In genomic region chr20:5508044-5508443, GRCh38 we compare ENCODE assay signal across 30 cellular contexts.
"Had no signal": no experiment of that assay in that cellular context is flagged by ENCODE, and none has a peak within 500 bp of the region (broad histone marks: within the 10 kb centered on the region; RNA-seq: fewer than 3 reads in every experiment).

No MANE protein-coding gene starts in this region.

- H3K4me1 ChIP-seq: body of pancreas had no signal

- DNase-seq: activated B cell treated with CpG ODN at 0.5 μM for 24 hours; activated CD4-positive, alpha-beta memory T cell treated with anti-CD3 and anti-CD28 coated beads, Interleukin-2, amount 10 ng/mL, durations not matched to agents 7 days and 5 days; activated CD4-positive, alpha-beta T cell treated with anti-CD3 and anti-CD28 coated beads, Interleukin-2, amount 10 ng/mL, durations not matched to agents 7 days and 5 days; activated CD4-positive, alpha-beta T cell treated with anti-CD3 and anti-CD28 coated beads, Interleukin-2, amount 50 U/mL, for 4 hours; activated CD8-positive, alpha-beta memory T cell treated with anti-CD3 and anti-CD28 coated beads, Interleukin-2, amount 50 U/mL, for 48 hours; activated effector memory CD4-positive, alpha-beta T cell treated with Interleukin-2 at 50 U/mL for 16 hours; activated gamma-delta T cell treated with Interleukin-2 at 50 U/mL for 16 hours; activated naive CD4-positive, alpha-beta T cell treated with anti-CD3 and anti-CD28 coated beads, Interleukin-2, amount 50 U/mL, for 16 hours; activated naive CD4-positive, alpha-beta T cell treated with Interleukin-2 at 50 U/mL for 16 hours; activated T-cell treated with anti-CD3 and anti-CD28 coated beads for 4 hours; activated T-cell treated with anti-CD3 and anti-CD28 coated beads, Interleukin-2, amount 50 U/mL, for 24 hours; activated T-cell treated with anti-CD3 and anti-CD28 coated beads, Interleukin-2, amount 50 U/mL, for 72 hours; amniotic stem cell; anterior cingulate cortex; body of pancreas; caudate nucleus; cortex of kidney; dermis blood vessel endothelial cell; effector CD8-positive, alpha-beta T cell; esophagus squamous epithelium; glutamatergic neuron; heart left ventricle; hypothalamus; T-helper 17 cell; T1000; WERI-Rb-1 had no signal

- H3K36me3 ChIP-seq: esophagus squamous epithelium, heart left ventricle, WERI-Rb-1 had no signal

- H3K36me3 Mint-ChIP-seq: activated naive CD8-positive, alpha-beta T cell had no signal

- H3K27ac Mint-ChIP-seq: activated B cell treated with CpG ODN at 0.5 μM for 24 hours; activated CD4-positive, alpha-beta memory T cell treated with anti-CD3 and anti-CD28 coated beads, Interleukin-2, amount 10 ng/mL, durations not matched to agents 7 days and 5 days; activated CD4-positive, alpha-beta T cell treated with anti-CD3 and anti-CD28 coated beads, Interleukin-2, amount 10 ng/mL, durations not matched to agents 7 days and 5 days; activated naive CD8-positive, alpha-beta T cell; activated T-cell treated with anti-CD3 and anti-CD28 coated beads, Interleukin-2, amount 50 U/mL, for 24 hours; activated T-cell treated with anti-CD3 and anti-CD28 coated beads, Interleukin-2, amount 50 U/mL, for 72 hours; T-helper 17 cell; T-helper 2 cell treated with Interferon-gamma antibody and Interleukin-4, amounts not matched to agents 5 μg/mL and 100 μg/mL, for 36 hours had no signal

- H3K9me3 Mint-ChIP-seq: activated B cell treated with CpG ODN at 0.5 μM for 24 hours; activated CD4-positive, alpha-beta memory T cell treated with anti-CD3 and anti-CD28 coated beads, Interleukin-2, amount 10 ng/mL, durations not matched to agents 7 days and 5 days; activated CD4-positive, alpha-beta T cell treated with anti-CD3 and anti-CD28 coated beads, Interleukin-2, amount 10 ng/mL, durations not matched to agents 7 days and 5 days; activated T-cell treated with anti-CD3 and anti-CD28 coated beads, Interleukin-2, amount 50 U/mL, for 24 hours; activated T-cell treated with anti-CD3 and anti-CD28 coated beads, Interleukin-2, amount 50 U/mL, for 72 hours; T-helper 2 cell treated with Interferon-gamma antibody and Interleukin-4, amounts not matched to agents 5 μg/mL and 100 μg/mL, for 36 hours had no signal

- H3K4me3 Mint-ChIP-seq: activated B cell treated with CpG ODN at 0.5 μM for 24 hours; activated CD4-positive, alpha-beta memory T cell treated with anti-CD3 and anti-CD28 coated beads, Interleukin-2, amount 10 ng/mL, durations not matched to agents 7 days and 5 days; activated CD4-positive, alpha-beta T cell treated with anti-CD3 and anti-CD28 coated beads, Interleukin-2, amount 10 ng/mL, durations not matched to agents 7 days and 5 days; activated naive CD8-positive, alpha-beta T cell; activated T-cell treated with anti-CD3 and anti-CD28 coated beads, Interleukin-2, amount 50 U/mL, for 24 hours; T-helper 17 cell; T-helper 2 cell treated with Interferon-gamma antibody and Interleukin-4, amounts not matched to agents 5 μg/mL and 100 μg/mL, for 36 hours had no signal

- ATAC-seq: activated CD4-positive, CD25-positive, alpha-beta regulatory T cell treated with anti-CD3 and anti-CD28 coated beads, Interleukin-2, amount 50 U/mL, for 24 hours; activated T-cell treated with anti-CD3 and anti-CD28 coated beads, Interleukin-2, amount 50 U/mL, for 72 hours; body of pancreas; heart left ventricle; T-helper 17 cell had no signal

- H3K27me3 ChIP-seq: body of pancreas, heart left ventricle had no signal

- H3K27ac ChIP-seq: body of pancreas, epithelial cell of prostate, esophagus squamous epithelium, heart left ventricle, WERI-Rb-1 had no signal

- H3K4me3 ChIP-seq: body of pancreas, esophagus squamous epithelium, heart left ventricle had no signal

- H3K9me3 ChIP-seq: body of pancreas, esophagus squamous epithelium, heart left ventricle had no signal

- H3K27me3 Mint-ChIP-seq: activated naive CD8-positive, alpha-beta T cell had no signal
